ENCODE assay signal across 8 cellular contexts in genomic region chr6:36594029-36594815, GRCh38. TPM values are rescaled to one million over a fixed set of nuclear protein-coding genes. Genes with fewer than 3 reads are reported as not detected.
DNase-seq lines count a peak whose midpoint lies in the region; ATAC-seq, FAIRE-seq and TF ChIP-seq lines count a peak whose summit lies in the region.

TSS of gene SRSF3 (plus strand) at chr6:36594362. CDS start at chr6:36596763, 2,401 bp downstream.

- DNase-seq in NCI-H187 (lab: John Stamatoyannopoulos, UW) (peak; percentile 89 to 95), T-helper 2 cell (peak; percentile 87 to 99 (median 93)), left ventricle myocardium superior (peak; percentile 97), psoas muscle (peak; percentile 96 to 98), urothelium cell line (ENCODE audit: low spot score) (peak; percentile 98)

- 0% methylated on average over 58 of the region's 58 CpGs for WGBS in psoas muscle, 3 donors

- H3K27ac ChIP-seq in angular gyrus (ENCODE audit: low read depth, low read length) (peak within 1 kb of the TSS; percentile 97), psoas muscle (peak within 1 kb of the TSS; percentile 96)

- peak; percentile 53 for FAIRE-seq in urothelium cell line (lab: Jason Lieb, UNC)

- intact Hi-C loops in left ventricle myocardium superior (cut with micrococcal nuclease) = loop anchor here (10.0 kb wide), 1 partner anchor 49 kb away; the partner anchor contains the start of gene STK38
- intact Hi-C loops in psoas muscle (cut with DNase I) = loop anchor here (5.0 to 10.0 kb wide), 2 partner anchors 149 to 152 kb away; partner anchors contain the start of genes KCTD20 (in 2 of the 2) and PXT1 (in 2 of the 2)

- peaks cover 5 to 34% of the 10 kb centered on the region in 2 donors for H3K36me3 ChIP-seq in psoas muscle (ENCODE audit: insufficient read depth in 1 of 2, low read depth in 1 of 2)

- H3K27me3 ChIP-seq in psoas muscle (ENCODE audit: insufficient read depth in 3 of 3, low read length in 2 of 3) = no peaks in the 10 kb centered on the region

- no peaks in the 10 kb centered on the region for H3K9me3 ChIP-seq in psoas muscle

- TF ChIP-seq CTCF in psoas muscle (IDR thresholded peaks at IDR 0.05) = peak; percentile 51

- H3K4me3 ChIP-seq in psoas muscle = peak within 1 kb of the TSS; percentile 86

- peaks cover 32% of the 10 kb centered on the region for H3K4me1 ChIP-seq in psoas muscle

- ATAC-seq in GM18499 (IDR thresholded peaks at IDR 0.05; ENCODE audit: insufficient read depth, unreplicated experiment) (peak; percentile 53), HG02943 (IDR thresholded peaks at IDR 0.05; ENCODE audit: low read depth, unreplicated experiment) (peak; percentile 84), left ventricle myocardium superior (peak; percentile 97), psoas muscle (peak; percentile 95 to 98 (median 98))

RNA-seq across cellular contexts. Expression of gene SRSF3, which starts in this region (rescaled TPM):
- total RNA-seq in left ventricle myocardium superior (123 TPM), psoas muscle (100 to 1,000 TPM in 2 of 4 donors, 10 to 100 TPM in 2; 64.6 to 182 (median 125) TPM)
- polyA plus RNA-seq in psoas muscle = 100 to 1,000 TPM; 109 to 267 (median 176) TPM

Comparison
In these comparisons a context has a peak if more than half of its experiments do, and no peak if none do; other contexts are left out.
1. Peak in every context shown above with its lines: DNase-seq, ATAC-seq, H3K4me3 ChIP-seq and H3K27ac ChIP-seq.